Comparison of ENCODE assay signal across 1 cellular context in genomic region chr10:80288849-80289248, GRCh38.
TF ChIP-seq lines count a peak whose summit lies in the region.

No MANE protein-coding gene starts in this region.

TF ChIP-seq in SK-N-SH, 30 proteins besides CTCF, POLR2A, EP300 and RAD21 (continued from another document):
- TF ChIP-seq USF2 (IDR thresholded peaks at IDR 0.05; ENCODE audit: borderline replicate concordance, low read depth, low read length), result no peak
- TF ChIP-seq ELF1 (IDR thresholded peaks at IDR 0.05), result no peak
- no peak for TF ChIP-seq USF1 (IDR thresholded peaks at IDR 0.05; ENCODE audit: borderline replicate concordance, low read depth)
- no peak for TF ChIP-seq RCOR1 (IDR thresholded peaks at IDR 0.05; ENCODE audit: low read length)
